In the genomic region with DNA sequence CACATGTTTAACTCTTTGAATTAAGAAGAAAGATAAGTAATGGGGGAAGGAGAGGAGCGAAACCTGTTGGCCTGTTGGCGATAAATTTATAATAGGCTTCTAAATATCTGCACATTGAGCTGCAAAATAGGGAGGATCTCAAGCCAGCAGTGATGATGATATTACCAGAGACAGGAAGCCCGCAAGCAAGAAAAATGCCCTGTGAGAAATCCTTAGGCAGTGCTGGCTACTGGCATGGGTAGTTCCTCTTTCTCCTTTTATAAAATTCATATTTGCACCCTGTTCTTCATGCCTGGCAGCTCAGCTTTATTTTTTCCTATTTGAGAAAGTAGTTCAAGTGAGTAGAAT, we compare ENCODE assay signal across 8 cellular contexts. TPM values are rescaled to one million over a fixed set of nuclear protein-coding genes. Genes with fewer than 3 reads are reported as not detected.
A peak's percentile ranks its signal among the peaks of the same experiment; 100 is the strongest.
DNase-seq lines count a peak whose midpoint lies in the region; ATAC-seq, FAIRE-seq and TF ChIP-seq lines count a peak whose summit lies in the region.

No MANE protein-coding gene starts in this region.

- TF ChIP-seq POLR2A in GM12878 (IDR thresholded peaks at IDR 0.05; ENCODE audit: low read depth, low read length) (no peak), HepG2 (IDR thresholded peaks at IDR 0.05; ENCODE audit: insufficient read depth in 1 of 2, low read depth in 2 of 2, low read length in 2 of 2) (no peak), transverse colon (IDR thresholded peaks at IDR 0.05) (no peak)

- TF ChIP-seq RAD21 in GM12878 (IDR thresholded peaks at IDR 0.05; ENCODE audit: insufficient read depth, low read depth, low read length), result no peak
- TF ChIP-seq RAD21 in HepG2 (CRISPR knock-in tag; IDR thresholded peaks at IDR 0.05), result no peak

- no peak for FAIRE-seq in GM12878 (lab: Jason Lieb, UNC)
- FAIRE-seq in HepG2 (lab: Jason Lieb, UNC), result no peak

- RAD21 ChIA-PET in GM12878 (lab: Charles Lee; ENCODE audit: unreplicated experiment), result interaction anchor here (0.7 to 1.5 kb wide), 4 partner anchors 26 to 187 kb away, joined by 3 read pairs; no protein-coding TSS in a partner anchor

- intact Hi-C loops in GM12878 (cut with micrococcal nuclease; ENCODE audit: unreplicated experiment) (loop anchor here (1.0 to 10.0 kb wide), 3 partner anchors 79 to 188 kb away; a partner anchor contains a TSS), HepG2 (cut with micrococcal nuclease; ENCODE audit: unreplicated experiment) (loop anchor here (5.0 kb wide), 2 partner anchors 80 to 225 kb away; a partner anchor contains a TSS), transverse colon (cut with DNase I; ENCODE audit: low total_unique reads) (no loop called here)

- no peaks in the 10 kb centered on the region for H3K27me3 ChIP-seq in GM12878 (replicated peaks in 1 of 2; ENCODE audit: control insufficient read depth in 2 of 2, insufficient read depth in 2 of 2, low read length in 1 of 2)
- peaks cover 0 to 3% of the 10 kb centered on the region in 2 experiments; a peak in 1 of 5 replicates for H3K27me3 ChIP-seq in HepG2 (ENCODE audit: control insufficient read depth in 1 of 2, insufficient read depth in 2 of 2, low read length in 2 of 2)
- H3K27me3 ChIP-seq in transverse colon, result no peaks in the 10 kb centered on the region

- 2% methylated on average over 3 of the region's 3 CpGs for WGBS in GM12878 (ENCODE audit: insufficient coverage, insufficient replicate concordance, low lambda C conversion rate, missing lambda C conversion rate)
- WGBS in HepG2 (ENCODE audit: low lambda C conversion rate), result 64% methylated on average over 3 of the region's 3 CpGs
- 20% methylated on average over 1 to 3 of the region's 3 CpGs for WGBS in transverse colon (ENCODE audit: low coverage in 1 of 2), 2 donors

- peaks cover 43% of the 10 kb centered on the region for H3K79me2 ChIP-seq in GM12878 (ENCODE audit: control insufficient read depth, insufficient read depth, low read length)
- H3K79me2 ChIP-seq in HepG2 (ENCODE audit: insufficient read depth, low read length), result peaks cover 33% of the 10 kb centered on the region

- peak overlapping the region; percentile 74 for H3K27ac ChIP-seq in GM12878 (ENCODE audit: control insufficient read depth, insufficient read depth)
- no peak overlapping the region for H3K27ac ChIP-seq in HepG2 (ENCODE audit: extremely low read length, insufficient read depth, low read length)
- peak overlapping the region; percentile 93 to 97 (median 96) for H3K27ac ChIP-seq in transverse colon

- no peaks in the 10 kb centered on the region for H3K9me3 ChIP-seq in GM12878 (replicated peaks; ENCODE audit: control insufficient read depth, insufficient read depth, low read length)
- H3K9me3 ChIP-seq in HepG2 (ENCODE audit: low read length), result no peaks in the 10 kb centered on the region
- H3K9me3 ChIP-seq in transverse colon, result no peaks in the 10 kb centered on the region

- H4K20me1 ChIP-seq in GM12878 (ENCODE audit: control insufficient read depth, insufficient read depth) (no peaks in the 10 kb centered on the region), HepG2 (ENCODE audit: insufficient read depth, low read length) (peaks cover 5% of the 10 kb centered on the region)

- no peak for TF ChIP-seq EP300 in GM12878 (IDR thresholded peaks at IDR 0.05; ENCODE audit: borderline replicate concordance in 1 of 2, control insufficient read depth in 1 of 2, low read depth in 2 of 2, low read length in 2 of 2)
- TF ChIP-seq EP300 in HepG2 (IDR thresholded peaks at IDR 0.05; ENCODE audit: low read depth in 2 of 2, low read length in 2 of 2), result no peak
- no peak for TF ChIP-seq EP300 in HepG2 (CRISPR knock-in tag; IDR thresholded peaks at IDR 0.05; ENCODE audit: borderline replicate concordance)
- no peak for TF ChIP-seq EP300 in transverse colon (IDR thresholded peaks at IDR 0.05; ENCODE audit: low read depth)

- peak overlapping the region; percentile 47 for H2AFZ ChIP-seq in GM12878 (ENCODE audit: control insufficient read depth, low read depth, low read length)
- peak overlapping the region; percentile 62 for H2AFZ ChIP-seq in HepG2 (ENCODE audit: low read length)

- POLR2A ChIA-PET in GM12878 (lab: Charles Lee), result interaction anchor here (0.5 to 1.0 kb wide), 2 partner anchors 28 to 131 kb away, joined by 4 to 6 read pairs; no protein-coding TSS in a partner anchor
- POLR2A ChIA-PET in HepG2 (lab: Yijun Ruan, JAX), result no interaction called here

- H3K4me1 ChIP-seq in GM12878 (ENCODE audit: control insufficient read depth, insufficient read depth, low read length) (peaks cover 16% of the 10 kb centered on the region), HepG2 (ENCODE audit: insufficient read depth, low read length) (peaks cover 33% of the 10 kb centered on the region), transverse colon (peaks cover 22 to 43% (median 31%) of the 10 kb centered on the region in 4 donors)

- H3K4me3 ChIP-seq in GM12865 (ENCODE audit: low read depth, low read length) (peak overlapping the region; percentile 82), GM12878 (peak overlapping the region; percentile 59), HepG2 (replicated peaks in 1 of 3; ENCODE audit: insufficient read depth in 1 of 3, low read depth in 2 of 3, low read length in 3 of 3) (peak overlapping the region; percentile 83 to 92 (median 87)), transverse colon (peak overlapping the region; percentile 72 to 92 (median 80))

- BruUV-seq in GM12878 (replicated peaks; lab: Mats Ljungman, UMichigan), result no TSS peak
- BruUV-seq in HepG2 (replicated peaks; lab: Mats Ljungman, UMichigan), result no TSS peak

- H3K9ac ChIP-seq in GM12878 (ENCODE audit: control insufficient read depth, insufficient read depth, low read length), result peak overlapping the region; percentile 70
- H3K9ac ChIP-seq in HepG2 (ENCODE audit: insufficient read depth, low read depth, low read length), result peak overlapping the region; percentile 67; the same call in 1 of the 2 replicates

- SMC1A ChIA-PET in GM12878 (lab: Charles Lee; ENCODE audit: uncharacterized antibody, unreplicated experiment), result interaction anchor here (0.7 to 3.7 kb wide), 4 partner anchors 20 to 41 kb away, joined by 3 to 24 read pairs (median 4); no protein-coding TSS in a partner anchor

- no peak for TF ChIP-seq CTCF in GM12865 (IDR thresholded peaks at IDR 0.05; ENCODE audit: insufficient read depth, low read depth, low read length, missing control alignments)
- TF ChIP-seq CTCF in GM12878 (IDR thresholded peaks at IDR 0.05 in 2 of 3, conservative IDR thresholded peaks at IDR 0.05 in 1 of 3; ENCODE audit: control insufficient read depth in 2 of 3, extremely low read depth in 1 of 3, insufficient read depth in 1 of 3, low read depth in 3 of 3, low read length in 3 of 3), result no peak
- no peak for TF ChIP-seq CTCF in HepG2 (CRISPR knock-in tag; IDR thresholded peaks at IDR 0.05)
- TF ChIP-seq CTCF in transverse colon (IDR thresholded peaks at IDR 0.05), result no peak

- peak; percentile 46 for DNase-seq in GM12865 (ENCODE audit: low read depth)
- DNase-seq in NCI-H526 treated with DMSO at 0.1 percent for 48 hours (lab: John Stamatoyannopoulos, UW), result peak; percentile 52
- no peak for DNase-seq in GM12878 (ENCODE audit: low read depth, low spot score)
- no peak for DNase-seq in HepG2 (ENCODE audit: low spot score)
- DNase-seq in transverse colon, result no peak
- DNase-seq in HPDE6-E6E7 (ENCODE audit: extremely low spot score), result no peak
- no peak for DNase-seq in NCI-H2107 treated with DMSO at 0.1 percent for 48 hours (lab: John Stamatoyannopoulos, UW; ENCODE audit: unreplicated experiment)

- in situ Hi-C loops in GM12878 (cut with MboI), result loop anchor here (5.0 kb wide), 1 partner anchor 80 kb away; a partner anchor contains a TSS
- in situ Hi-C loops in HepG2 (cut with HindIII; ENCODE audit: extremely low pct_ligation_motif_present, low pct_unique_long_range_greater_than_20kb), result loop anchor here (10.0 kb wide), 1 partner anchor 178 kb away; no protein-coding TSS in a partner anchor
- in situ Hi-C loops in transverse colon (cut with MboI; ENCODE audit: low pct_ligation_motif_present in 1 of 4, low pct_unique_long_range_greater_than_20kb in 1 of 4, low sequenced_read_pairs in 3 of 4), result loop anchor here in 2 of 4 donors (25.0 kb wide), 2 partner anchors 90 to 185 kb away; a partner anchor contains a TSS

- peak overlapping the region; percentile 10 for H3K4me2 ChIP-seq in GM12878 (ENCODE audit: control insufficient read depth, insufficient read depth)
- peak overlapping the region; percentile 81 for H3K4me2 ChIP-seq in HepG2 (ENCODE audit: low read depth, low read length)

- CTCF ChIA-PET in GM12878 (lab: Yijun Ruan, JAX), result interaction anchor here (0.8 to 1.7 kb wide), 5 partner anchors 11 to 200 kb away, joined by 3 to 9 read pairs (median 4); no protein-coding TSS in a partner anchor
- CTCF ChIA-PET in HepG2 (lab: Yijun Ruan, JAX; ENCODE audit: low intra/inter-chr PET ratio, low total read pairs), result no interaction called here

- peak; percentile 5; the same call in 1 of the 3 replicates for ATAC-seq in GM12878
- ATAC-seq in HepG2, result no peak
- ATAC-seq in GM19351 (IDR thresholded peaks at IDR 0.05; ENCODE audit: unreplicated experiment), result no peak

- H3K36me3 ChIP-seq in GM12878 (ENCODE audit: control insufficient read depth in 2 of 2, insufficient read depth in 2 of 2, low read length in 1 of 2), result no peaks in the 10 kb centered on the region
- H3K36me3 ChIP-seq in HepG2 (replicated peaks in 1 of 2; ENCODE audit: control insufficient read depth in 1 of 2, insufficient read depth in 2 of 2, low read length in 2 of 2), result no peaks in the 10 kb centered on the region
- H3K36me3 ChIP-seq in transverse colon, result no peaks in the 10 kb centered on the region

RNA-seq across cellular contexts. Expression of a gene that starts 0.9 kb away (rescaled TPM):
- 56.8 and 62.0 TPM in 2 replicates for total RNA-seq in GM12878 (2013; cell fraction: nucleolus; rRNA removed)
- total RNA-seq in GM12878 (2014; rRNA removed), result 23.6 and 25.7 TPM in 2 replicates
- total RNA-seq in GM12878 (2014; rRNA removed; fragmentation: Illumina TruSeq; extraction: Trizol), result 30.8 and 33.9 TPM in 2 replicates
- 28.4 and 30.7 TPM in 2 replicates for total RNA-seq in GM12878 (2021)
- polyA plus RNA-seq in GM12878 (2011; ENCODE audit: low read depth), result 16.7 TPM
- 25.6 and 43.0 TPM in 2 replicates for polyA plus RNA-seq in GM12878 (2011; rRNA removed)
- 6.6 and 7.8 TPM in 2 replicates for polyA plus RNA-seq in GM12878 (2011; cell fraction: cytosol; rRNA removed)
- polyA plus RNA-seq in GM12878 (2011; cell fraction: nucleus; rRNA removed), result 9.3 and 10.5 TPM in 2 replicates
- 19.5 and 25.3 TPM in 2 replicates for polyA plus RNA-seq in GM12878 (2012)
- polyA plus RNA-seq in GM12878 (2014; fragmentation: Illumina TruSeq; extraction: Trizol), result 32.2 and 43.5 TPM in 2 replicates
- polyA plus RNA-seq in GM12878 (2014; fragmentation: Nextera tagmentation; extraction: Ambion mirVana), result 1 to 10 TPM; 3.5 to 9.1 TPM
- polyA plus RNA-seq in GM12878 (2014; rRNA removed), result 21.0 and 22.6 TPM in 2 replicates
- 10 to 100 TPM in 1 of 2 experiments, 1 to 10 TPM in 1; 6.4 to 29.6 TPM for polyA plus RNA-seq in GM12878 (2016; fragmentation: Nextera tagmentation; extraction: Ambion mirVana)
- polyA minus RNA-seq in GM12878 (2011; rRNA and poly(A)+ RNA removed), result 12.4 and 18.1 TPM in 2 replicates
- 5.6 and 8.2 TPM in 2 replicates for polyA minus RNA-seq in GM12878 (2011; cell fraction: cytosol; rRNA and poly(A)+ RNA removed)
- polyA minus RNA-seq in GM12878 (2011; cell fraction: nucleus; rRNA and poly(A)+ RNA removed), result 10.9 and 12.2 TPM in 2 replicates
- total RNA-seq in HepG2 (2016; rRNA removed; fragmentation: Illumina TruSeq; extraction: Trizol), result 19.5 and 30.3 TPM in 2 replicates
- 32.9 and 33.8 TPM in 2 replicates for total RNA-seq in HepG2 (2016; cell fraction: cytosol; rRNA removed; fragmentation: Illumina TruSeq; extraction: Trizol; ENCODE audit: low read depth)
- 19.4 and 26.7 TPM in 2 replicates for total RNA-seq in HepG2 (2016; cell fraction: insoluble cytoplasmic fraction; rRNA removed; fragmentation: Illumina TruSeq; extraction: Trizol)
- 34.7 and 39.3 TPM in 2 replicates for total RNA-seq in HepG2 (2016; cell fraction: membrane; rRNA removed; fragmentation: Illumina TruSeq; extraction: Trizol)
- total RNA-seq in HepG2 (2016; cell fraction: nucleus; rRNA removed; fragmentation: Illumina TruSeq; extraction: Trizol), result 16.5 and 17.7 TPM in 2 replicates
- polyA plus RNA-seq in HepG2 (2011; rRNA removed), result 9.4 and 9.8 TPM in 2 replicates
- 3.9 and 6.2 TPM in 2 replicates for polyA plus RNA-seq in HepG2 (2011; cell fraction: cytosol; rRNA removed)
- polyA plus RNA-seq in HepG2 (2011; cell fraction: nucleus; rRNA removed), result 2.7 and 3.4 TPM in 2 replicates
- 16.6 and 18.8 TPM in 2 replicates for polyA plus RNA-seq in HepG2 (2012)
- polyA plus RNA-seq in HepG2 (2016; cell fraction: cytosol; fragmentation: Illumina TruSeq; extraction: Trizol; ENCODE audit: low read depth), result 36.8 and 44.5 TPM in 2 replicates
- 28.8 and 29.4 TPM in 2 replicates for polyA plus RNA-seq in HepG2 (2016; cell fraction: insoluble cytoplasmic fraction; fragmentation: Illumina TruSeq; extraction: Trizol; ENCODE audit: low read depth)
- 31.5 and 33.7 TPM in 2 replicates for polyA plus RNA-seq in HepG2 (2016; cell fraction: membrane; fragmentation: Illumina TruSeq; extraction: Trizol; ENCODE audit: low read depth)
- 15.9 and 16.9 TPM in 2 replicates for polyA plus RNA-seq in HepG2 (2016; cell fraction: nucleus; fragmentation: Illumina TruSeq; extraction: Trizol; ENCODE audit: insufficient read depth, low read depth)
- 4.2 and 6.1 TPM in 2 replicates for polyA minus RNA-seq in HepG2 (2011; rRNA and poly(A)+ RNA removed; ENCODE audit: low replicate concordance)
- polyA minus RNA-seq in HepG2 (2011; cell fraction: cytosol; rRNA and poly(A)+ RNA removed), result 9.5 and 11.3 TPM in 2 replicates
- 23.9 and 27.2 TPM in 2 replicates for polyA minus RNA-seq in HepG2 (2011; cell fraction: nucleus; rRNA and poly(A)+ RNA removed)
- total RNA-seq in transverse colon, result 10 to 100 TPM; 25.9 to 57.2 (median 47.8) TPM

Comparison
In these comparisons a context has a peak if more than half of its experiments do, and no peak if none do; other contexts are left out.
1. DNase-seq: peak in GM12865 (single experiment) and NCI-H526 treated with DMSO at 0.1 percent for 48 hours (single experiment); none in GM12878 (single experiment), HepG2 (single experiment), transverse colon (single experiment), HPDE6-E6E7 (single experiment) and NCI-H2107 treated with DMSO at 0.1 percent for 48 hours (single experiment).
2. Peak in every context shown above with its lines, with median percentiles within 50 percentile points of each other: H3K4me3 ChIP-seq.